Comparison of ENCODE assay signal across 17 cellular contexts in the genomic region with DNA sequence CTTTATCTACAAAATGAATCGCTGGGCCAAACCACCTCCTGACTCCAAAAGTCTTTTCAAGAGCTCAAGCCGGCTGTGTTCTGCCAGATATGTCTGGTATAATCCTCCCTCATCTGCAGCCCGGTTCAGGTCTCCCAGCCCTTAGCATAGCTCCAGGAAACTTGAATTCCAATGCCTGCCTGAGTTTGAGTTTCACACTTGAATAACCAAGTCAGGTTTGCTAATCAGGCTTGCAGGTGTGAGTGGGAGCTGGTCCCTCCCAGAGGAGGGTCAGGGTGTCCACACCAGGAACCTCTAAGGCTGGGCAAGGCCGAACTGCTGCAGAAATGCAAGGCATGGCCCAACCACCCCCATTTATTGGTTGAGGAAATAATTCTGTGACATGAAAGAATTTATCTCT.
A peak's percentile ranks its signal among the peaks of the same experiment; 100 is the strongest.
DNase-seq lines count a peak whose midpoint lies in the region; ATAC-seq and TF ChIP-seq lines count a peak whose summit lies in the region.
"Had no signal": no experiment of that assay in that cellular context is flagged by ENCODE, and none has a peak within 500 bp of the region (broad histone marks: within the 10 kb centered on the region; RNA-seq: fewer than 3 reads in every experiment).

No MANE protein-coding gene starts in this region.

- TF ChIP-seq POLR2A in stomach (IDR thresholded peaks at IDR 0.05), result no peak
- no peak for TF ChIP-seq POLR2A in tibial nerve (IDR thresholded peaks at IDR 0.05)

- ATAC-seq in T-cell (replicated peaks in 1 of 4) (no peak), GM21447 (IDR thresholded peaks at IDR 0.05; ENCODE audit: unreplicated experiment) (no peak)
- ATAC-seq: stimulated activated naive CD8-positive, alpha-beta T cell treated with anti-CD3 and anti-CD28 coated beads, Interleukin-15, amount 100 ng/mL, for 72 hours had no signal

- 23 to 55% (median 37%) methylated on average over 4 of the region's 4 CpGs for WGBS in stomach, 5 donors
- WGBS in tibial nerve, 2 donors, result 48 to 59% methylated on average over 4 of the region's 4 CpGs

- H3K36me3 ChIP-seq in left ventricle myocardium inferior, result no peaks in the 10 kb centered on the region
- no peaks in the 10 kb centered on the region for H3K36me3 ChIP-seq in stomach
- no peaks in the 10 kb centered on the region for H3K36me3 ChIP-seq in tibial nerve
- H3K36me3 ChIP-seq: BLaER1 treated with 17β-estradiol and CSF1 and Interleukin-3, amounts not matched to agents 10 nM and 100 nM had no signal

- CTCF ChIA-PET in T-cell (lab: Charles Lee), result interaction anchor here (0.6 to 0.8 kb wide), 3 partner anchors 48 to 509 kb away, joined by 3 read pairs; no protein-coding TSS in a partner anchor

- peak overlapping the region in 1 of 3 donors; percentile 62 for H3K4me3 Mint-ChIP-seq in T-cell
- H3K4me3 Mint-ChIP-seq: central memory CD8-positive, alpha-beta T cell; stimulated activated naive CD8-positive, alpha-beta T cell treated with anti-CD3 and anti-CD28 coated beads, Interleukin-15, amount 100 ng/mL, for 72 hours had no signal

- DNase-seq in T-cell (no peak), astrocyte of the hippocampus (ENCODE audit: low read depth, low spot score) (peak; percentile 36), left ventricle myocardium inferior (no peak), stomach (no peak), NCI-H2196 (lab: John Stamatoyannopoulos, UW; ENCODE audit: unreplicated experiment) (no peak), tibial nerve (ENCODE audit: low spot score in 2 of 2) (no peak)
- DNase-seq: activated gamma-delta T cell treated with Interleukin-2 at 50 U/mL for 16 hours; DMS79 treated with DMSO at 0.1 percent for 48 hours; KG1; NCI-H1417 treated with DMSO at 0.1 percent for 48 hours; NCI-H345; stimulated activated naive CD8-positive, alpha-beta T cell treated with anti-CD3 and anti-CD28 coated beads, Interleukin-15, amount 100 ng/mL, for 72 hours had no signal

- TF ChIP-seq EP300 in stomach (IDR thresholded peaks at IDR 0.05) (no peak), tibial nerve (IDR thresholded peaks at IDR 0.05) (no peak)

- H3K27ac ChIP-seq in left ventricle myocardium inferior (replicated peaks), result peak overlapping the region; percentile 79
- peak overlapping the region in 4 of 5 donors; percentile 18 to 80 (median 50) for H3K27ac ChIP-seq in stomach
- H3K27ac ChIP-seq in tibial nerve, result peak overlapping the region in 2 of 4 donors; percentile 4 to 44
- H3K27ac ChIP-seq: BLaER1 treated with 17β-estradiol and CSF1 and Interleukin-3, amounts not matched to agents 10 nM and 100 nM; HL-60 had no signal

- peak overlapping the region; percentile 24 to 36 for H3K27ac Mint-ChIP-seq in T-cell

- H3K27me3 ChIP-seq in left ventricle myocardium inferior (ENCODE audit: low read depth), result no peaks in the 10 kb centered on the region
- no peaks in the 10 kb centered on the region for H3K27me3 ChIP-seq in stomach
- H3K27me3 ChIP-seq in tibial nerve, result no peaks in the 10 kb centered on the region

- POLR2A ChIA-PET in T-cell (lab: Charles Lee), result no interaction called here

- no peaks in the 10 kb centered on the region for H3K9me3 Mint-ChIP-seq in T-cell
- H3K9me3 Mint-ChIP-seq: central memory CD8-positive, alpha-beta T cell; stimulated activated naive CD8-positive, alpha-beta T cell treated with anti-CD3 and anti-CD28 coated beads, Interleukin-15, amount 100 ng/mL, for 72 hours had no signal

- H3K9me3 ChIP-seq in left ventricle myocardium inferior (replicated peaks) (no peaks in the 10 kb centered on the region), stomach (no peaks in the 10 kb centered on the region), tibial nerve (no peaks in the 10 kb centered on the region)
- H3K9me3 ChIP-seq: BLaER1 treated with 17β-estradiol and CSF1 and Interleukin-3, amounts not matched to agents 10 nM and 100 nM had no signal

- H3K27me3 Mint-ChIP-seq in T-cell, result peaks cover 0 to 1% of the 10 kb centered on the region in 2 donors

- peaks cover 28% of the 10 kb centered on the region for H3K4me1 ChIP-seq in left ventricle myocardium inferior
- peaks cover 0 to 37% (median 10%) of the 10 kb centered on the region in 4 donors for H3K4me1 ChIP-seq in stomach
- peaks cover 0 to 12% (median 0%) of the 10 kb centered on the region in 4 donors for H3K4me1 ChIP-seq in tibial nerve

- intact Hi-C loops in left ventricle myocardium inferior (cut with micrococcal nuclease), result loop anchor here (10.0 kb wide), 1 partner anchor 48 kb away; no protein-coding TSS in a partner anchor
- intact Hi-C loops in stomach (cut with DNase I; ENCODE audit: low total_unique reads), result loop anchor here (10.0 kb wide), 1 partner anchor 48 kb away; no protein-coding TSS in a partner anchor

- peaks cover 40 to 60% (median 53%) of the 10 kb centered on the region in 3 donors for H3K4me1 Mint-ChIP-seq in T-cell

- H3K36me3 Mint-ChIP-seq in T-cell, result no peaks in the 10 kb centered on the region

- H3K4me3 ChIP-seq in left ventricle myocardium inferior (no peak overlapping the region), stomach (no peak overlapping the region), tibial nerve (no peak overlapping the region)
- H3K4me3 ChIP-seq: BLaER1 treated with 17β-estradiol and CSF1 and Interleukin-3, amounts not matched to agents 10 nM and 100 nM; skin epidermis had no signal

- TF ChIP-seq CTCF in left ventricle myocardium inferior (IDR thresholded peaks at IDR 0.05; ENCODE audit: borderline replicate concordance), result no peak
- TF ChIP-seq CTCF in stomach (IDR thresholded peaks at IDR 0.05), result no peak
- no peak for TF ChIP-seq CTCF in tibial nerve (IDR thresholded peaks at IDR 0.05)
